Comparison of ENCODE assay signal across 1 cellular context in the genomic region with DNA sequence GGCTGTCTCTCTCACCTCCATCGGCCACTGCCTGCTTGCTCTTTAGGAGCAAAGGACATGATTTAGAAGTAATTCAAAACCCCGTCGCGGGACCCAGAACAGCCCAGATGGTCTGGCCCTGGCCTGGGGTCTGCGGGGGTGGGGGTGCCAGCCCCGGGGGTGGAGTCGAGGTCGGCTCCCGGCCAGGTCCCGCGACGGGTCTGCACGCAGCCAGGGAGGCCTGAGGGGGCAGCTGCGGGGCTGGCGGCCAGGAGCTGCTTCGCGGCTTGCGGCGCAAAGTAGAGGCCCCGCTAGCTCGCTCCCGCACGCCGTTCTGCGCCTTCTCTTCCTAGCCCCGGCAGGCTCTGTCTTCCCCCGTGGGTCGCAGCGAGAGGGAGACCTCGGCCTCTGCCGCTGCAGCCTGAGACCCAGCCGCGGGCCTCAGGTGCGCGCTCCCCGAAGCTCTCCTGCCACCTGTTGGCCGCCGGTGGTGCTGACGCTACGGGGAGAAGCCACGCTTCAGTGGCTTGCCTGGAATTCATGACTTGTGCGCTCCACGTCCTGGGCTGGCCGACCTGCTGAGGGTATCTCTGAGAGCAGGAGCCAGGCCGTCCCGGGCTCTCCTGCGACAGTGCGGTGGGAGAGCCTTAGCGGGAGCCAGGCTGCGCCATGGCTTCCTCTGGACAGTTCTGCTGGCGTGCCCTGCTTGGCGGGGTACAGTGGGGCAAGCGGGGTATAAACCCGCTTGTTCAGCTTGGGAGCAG.
TF ChIP-seq lines count a peak whose summit lies in the region.

No MANE protein-coding gene starts in this region.

TF ChIP-seq in H1, 55 proteins besides CTCF, POLR2A, EP300 and RAD21 (continued from another document):
- TF ChIP-seq, protein P1, sequence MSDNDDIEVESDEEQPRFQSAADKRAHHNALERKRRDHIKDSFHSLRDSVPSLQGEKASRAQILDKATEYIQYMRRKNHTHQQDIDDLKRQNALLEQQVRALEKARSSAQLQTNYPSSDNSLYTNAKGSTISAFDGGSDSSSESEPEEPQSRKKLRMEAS (IDR thresholded peaks at IDR 0.05), result peak; percentile 76
- TF ChIP-seq HDAC2 (IDR thresholded peaks at IDR 0.05; ENCODE audit: borderline replicate concordance in 1 of 2, low read depth in 2 of 2, low read length in 2 of 2) (0 out of 4 replicates have a peak, but pooled peaks have one; percentile 27 to 47), SIN3A (conservative IDR thresholded peaks at IDR 0.05 in 1 of 2, IDR thresholded peaks at IDR 0.05 in 1 of 2; ENCODE audit: low read depth in 1 of 2, low read length in 2 of 2) (0 out of 4 replicates have a peak, but pooled peaks of 1 of the 2 experiments have one; percentile 14), SIRT6 (IDR thresholded peaks at IDR 0.05; ENCODE audit: low read length) (no peak), EGR1 (IDR thresholded peaks at IDR 0.05; ENCODE audit: borderline replicate concordance, low read depth, low read length) (peak; percentile 28; the same call in 1 of the 2 replicates), GABPA (IDR thresholded peaks at IDR 0.05; ENCODE audit: borderline replicate concordance, insufficient read depth, low read length) (0 out of 2 replicates have a peak, but pooled peaks have one; percentile 71), MAFK (IDR thresholded peaks at IDR 0.05; ENCODE audit: low read depth, low read length) (peak; percentile 7; the same call in 1 of the 2 replicates), SP2 (IDR thresholded peaks at IDR 0.05; ENCODE audit: low read length) (no peak), RNF2 (IDR thresholded peaks at IDR 0.05; ENCODE audit: borderline replicate concordance, low read depth, low read length, missing control alignments, poor library complexity, severe bottlenecking) (no peak), EZH2 (IDR thresholded peaks at IDR 0.05; ENCODE audit: low read depth, low read length, severe bottlenecking) (peak; percentile 68), BACH1 (IDR thresholded peaks at IDR 0.05; ENCODE audit: low read length) (peak; percentile 74), CREB1 (IDR thresholded peaks at IDR 0.05) (peak; percentile 84), PHF8 (conservative IDR thresholded peaks at IDR 0.05; ENCODE audit: low read depth, low read length) (no peak), TAF7 (optimal IDR thresholded peaks at IDR 0.05; ENCODE audit: borderline replicate concordance, low read depth, low read length) (peak; percentile 54), HDAC6 (IDR thresholded peaks at IDR 0.05; ENCODE audit: low read depth, low read length) (no peak), CTBP2 (IDR thresholded peaks at IDR 0.05; ENCODE audit: borderline replicate concordance, insufficient read depth, insufficient read length, low read length) (peak; percentile 88), TCF12 (IDR thresholded peaks at IDR 0.05; ENCODE audit: low read depth, low read length) (peak; percentile 49; the same call in 1 of the 2 replicates)
- TF ChIP-seq, protein P2, sequence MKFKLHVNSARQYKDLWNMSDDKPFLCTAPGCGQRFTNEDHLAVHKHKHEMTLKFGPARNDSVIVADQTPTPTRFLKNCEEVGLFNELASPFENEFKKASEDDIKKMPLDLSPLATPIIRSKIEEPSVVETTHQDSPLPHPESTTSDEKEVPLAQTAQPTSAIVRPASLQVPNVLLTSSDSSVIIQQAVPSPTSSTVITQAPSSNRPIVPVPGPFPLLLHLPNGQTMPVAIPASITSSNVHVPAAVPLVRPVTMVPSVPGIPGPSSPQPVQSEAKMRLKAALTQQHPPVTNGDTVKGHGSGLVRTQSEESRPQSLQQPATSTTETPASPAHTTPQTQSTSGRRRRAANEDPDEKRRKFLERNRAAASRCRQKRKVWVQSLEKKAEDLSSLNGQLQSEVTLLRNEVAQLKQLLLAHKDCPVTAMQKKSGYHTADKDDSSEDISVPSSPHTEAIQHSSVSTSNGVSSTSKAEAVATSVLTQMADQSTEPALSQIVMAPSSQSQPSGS (IDR thresholded peaks at IDR 0.05; ENCODE audit: low read length), result no peak
